Comparison of ENCODE assay signal across 8 cellular contexts in genomic region chr4:40228497-40229365, GRCh38. TPM values are rescaled to one million over a fixed set of nuclear protein-coding genes. Genes with fewer than 3 reads are reported as not detected.
DNase-seq lines count a peak whose midpoint lies in the region; ATAC-seq and TF ChIP-seq lines count a peak whose summit lies in the region.

No MANE protein-coding gene starts in this region.

- intact Hi-C loops in thyroid gland (cut with DNase I) = no loop called here

- WGBS in thyroid gland, 2 donors = 86 to 94% methylated on average over 10 of the region's 10 CpGs

- no peak for TF ChIP-seq POLR2A in thyroid gland (IDR thresholded peaks at IDR 0.05)

- no peak for TF ChIP-seq CTCF in thyroid gland (IDR thresholded peaks at IDR 0.05)

- no peaks in the 10 kb centered on the region for H3K4me1 ChIP-seq in thyroid gland

- H3K27me3 ChIP-seq in thyroid gland = no peaks in the 10 kb centered on the region

- ATAC-seq in GM19463 (IDR thresholded peaks at IDR 0.05; ENCODE audit: unreplicated experiment) (peak; percentile 53), HG03520 (IDR thresholded peaks at IDR 0.05; ENCODE audit: unreplicated experiment) (no peak)

- no peaks in the 10 kb centered on the region for H3K36me3 ChIP-seq in thyroid gland

- no peak overlapping the region for H3K4me3 ChIP-seq in thyroid gland (replicated peaks in 1 of 3)

- DNase-seq in EH (ENCODE audit: low read depth) (peak; percentile 33), HuH-7 (ENCODE audit: low spot score) (peak; percentile 23), dermis blood vessel endothelial cell (peak; percentile 25), NK-92 (lab: John Stamatoyannopoulos, UW; ENCODE audit: unreplicated experiment) (no peak), SK-N-DZ (ENCODE audit: low spot score) (no peak), thyroid gland (no peak)

- no peaks in the 10 kb centered on the region for H3K9me3 ChIP-seq in thyroid gland

- H3K27ac ChIP-seq in thyroid gland = no peak overlapping the region

RNA-seq across cellular contexts. Expression of gene RHOH, which starts 31.9 kb away (rescaled TPM):
- total RNA-seq in dermis blood vessel endothelial cell (0.17 and 0.65 TPM in 2 replicates), thyroid gland (1 to 10 TPM in 3 of 4 donors, under 1 TPM in 1; 0.67 to 2.7 (median 1.4) TPM)
- not detected in 2 replicates for polyA plus RNA-seq in SK-N-DZ (2014; cell fraction: cytosol; rRNA removed)
- polyA plus RNA-seq in SK-N-DZ (2014; cell fraction: nucleus; rRNA removed) = not detected in 2 replicates

Comparison
In these comparisons a context has a peak if more than half of its experiments do, and no peak if none do; other contexts are left out.
1. DNase-seq: peak in EH (single experiment), HuH-7 (single experiment) and dermis blood vessel endothelial cell (single experiment); none in NK-92 (single experiment), SK-N-DZ (single experiment) and thyroid gland (0 of 2).